1 cellular context compared by ENCODE assay signal in genomic region chr11:19978668-19979518, GRCh38.
TF ChIP-seq lines count a peak whose summit lies in the region.

No MANE protein-coding gene starts in this region.

TF ChIP-seq in K562, 482 proteins besides CTCF, POLR2A, EP300 and RAD21 (continued from another document and continues in another):
- TF ChIP-seq NFYB (IDR thresholded peaks at IDR 0.05; ENCODE audit: extremely low read depth, insufficient read length) (no peak), PTBP1 (IDR thresholded peaks at IDR 0.05; ENCODE audit: low read depth, low read length) (no peak), BACH1 (tag; IDR thresholded peaks at IDR 0.05) (peak; percentile 93), ZNF583 (CRISPR knock-in tag; IDR thresholded peaks at IDR 0.05) (peak; percentile 36; the same call in 1 of the 2 replicates), BCL6 (CRISPR knock-in tag; IDR thresholded peaks at IDR 0.05) (peak; percentile 83; the same call in 1 of the 2 replicates), ARNT (IDR thresholded peaks at IDR 0.05) (peak in 1 of 2 experiments; percentile 50; a peak in 1 of 4 replicates), THRA (IDR thresholded peaks at IDR 0.05) (no peak), ZNF232 (CRISPR knock-in tag; IDR thresholded peaks at IDR 0.05) (no peak), KDM1A (IDR thresholded peaks at IDR 0.05) (no peak), SAFB2 (IDR thresholded peaks at IDR 0.05; ENCODE audit: borderline replicate concordance, low read depth, low read length, severe bottlenecking) (no peak), MTA2 (IDR thresholded peaks at IDR 0.05; ENCODE audit: low read depth) (peak; percentile 40; the same call in 1 of the 2 replicates), BRD9 (IDR thresholded peaks at IDR 0.05; ENCODE audit: low read depth, partially characterized antibody) (peak; percentile 95), ZFPM2 (CRISPR knock-in tag; IDR thresholded peaks at IDR 0.05) (no peak), ATF1 (CRISPR knock-in tag; IDR thresholded peaks at IDR 0.05) (no peak), ATF1 (tag; IDR thresholded peaks at IDR 0.05) (peak; percentile 48), MTF1 (CRISPR knock-in tag; IDR thresholded peaks at IDR 0.05; ENCODE audit: borderline replicate concordance) (no peak), ZKSCAN8 (CRISPR knock-in tag; IDR thresholded peaks at IDR 0.05) (peak; percentile 73), MTA1 (IDR thresholded peaks at IDR 0.05; ENCODE audit: borderline replicate concordance) (peak; percentile 45; the same call in 1 of the 2 replicates), PTTG1 (tag; IDR thresholded peaks at IDR 0.05; ENCODE audit: low read depth) (peak; percentile 83), RAD51 (IDR thresholded peaks at IDR 0.05; ENCODE audit: borderline replicate concordance, low read depth) (no peak), SMAD3 (CRISPR knock-in tag; conservative IDR thresholded peaks at IDR 0.05) (peak; percentile 94), KAT2B (IDR thresholded peaks at IDR 0.05; ENCODE audit: low read depth, low read length) (no peak), ZNF134 (CRISPR knock-in tag; conservative IDR thresholded peaks at IDR 0.05) (0 out of 2 replicates have a peak, but pooled peaks have one; percentile 33), ZNF589 (CRISPR knock-in tag; IDR thresholded peaks at IDR 0.05; ENCODE audit: low read depth) (peak; percentile 99), ZBTB40 (IDR thresholded peaks at IDR 0.05) (0 out of 2 replicates have a peak, but pooled peaks have one; percentile 20), ZBTB40 (CRISPR knock-in tag; IDR thresholded peaks at IDR 0.05) (no peak), ZNF766 (CRISPR knock-in tag; conservative IDR thresholded peaks at IDR 0.05) (peak; percentile 90), HMBOX1 (IDR thresholded peaks at IDR 0.05) (peak; percentile 69), ZNF444 (CRISPR knock-in tag; IDR thresholded peaks at IDR 0.05) (no peak), SIN3A (IDR thresholded peaks at IDR 0.05; ENCODE audit: borderline replicate concordance in 2 of 2, control insufficient read depth in 1 of 2, low read depth in 2 of 2, low read length in 2 of 2) (no peak), CHD7 (IDR thresholded peaks at IDR 0.05; ENCODE audit: low read depth, low read length) (no peak), ZNF175 (CRISPR knock-in tag; IDR thresholded peaks at IDR 0.05; ENCODE audit: low read depth) (peak; percentile 98), POLR2H (tag; IDR thresholded peaks at IDR 0.05; ENCODE audit: low read depth) (peak; percentile 80)
- TF ChIP-seq, protein P1, sequence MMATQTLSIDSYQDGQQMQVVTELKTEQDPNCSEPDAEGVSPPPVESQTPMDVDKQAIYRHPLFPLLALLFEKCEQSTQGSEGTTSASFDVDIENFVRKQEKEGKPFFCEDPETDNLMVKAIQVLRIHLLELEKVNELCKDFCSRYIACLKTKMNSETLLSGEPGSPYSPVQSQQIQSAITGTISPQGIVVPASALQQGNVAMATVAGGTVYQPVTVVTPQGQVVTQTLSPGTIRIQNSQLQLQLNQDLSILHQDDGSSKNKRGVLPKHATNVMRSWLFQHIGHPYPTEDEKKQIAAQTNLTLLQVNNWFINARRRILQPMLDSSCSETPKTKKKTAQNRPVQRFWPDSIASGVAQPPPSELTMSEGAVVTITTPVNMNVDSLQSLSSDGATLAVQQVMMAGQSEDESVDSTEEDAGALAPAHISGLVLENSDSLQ (IDR thresholded peaks at IDR 0.05) = peak; percentile 66
